In the genomic region with DNA sequence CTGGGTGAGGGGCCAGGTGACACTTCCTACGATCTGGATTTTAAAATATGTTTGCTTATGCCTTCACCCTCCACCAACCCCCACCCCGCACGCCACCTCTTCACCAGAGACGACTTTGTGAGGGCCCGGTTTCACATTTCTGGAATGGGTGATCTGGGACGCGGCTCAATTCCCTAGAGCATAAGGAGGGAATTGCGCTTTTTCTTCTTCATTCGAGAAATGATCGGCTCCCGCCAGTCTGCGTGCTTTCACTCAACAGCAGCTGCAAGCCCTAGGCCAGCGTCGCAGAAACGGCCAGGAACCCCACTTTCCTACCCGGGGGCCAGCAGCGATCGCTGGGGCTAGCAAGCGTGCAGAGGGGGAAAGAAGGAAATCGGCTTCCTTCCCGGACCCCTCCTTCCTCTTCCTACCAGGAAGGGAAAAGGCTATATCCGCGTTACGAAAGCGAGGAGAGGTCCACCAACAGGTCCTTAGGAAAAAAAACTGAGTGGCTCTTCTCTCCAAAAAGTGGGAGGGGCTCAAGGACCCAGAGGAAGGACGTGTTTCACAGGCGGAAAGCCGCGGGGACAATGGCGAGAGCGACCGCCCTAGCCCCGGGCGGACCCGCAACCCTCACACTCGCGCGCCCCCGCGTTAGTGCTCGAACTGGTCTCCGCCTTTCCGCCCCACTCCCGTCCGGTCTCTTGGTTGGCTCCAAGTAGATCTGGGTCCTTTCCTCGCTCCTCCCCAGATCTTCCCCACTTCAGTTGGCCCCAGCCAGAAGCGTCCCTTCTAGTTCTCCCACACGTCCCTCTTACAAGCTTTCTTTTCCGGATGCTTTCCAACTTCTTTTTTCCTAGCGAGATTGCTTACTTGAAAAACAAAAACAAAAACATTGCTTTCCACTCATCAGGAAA, we compare ENCODE assay signal across 1 cellular context.
TF ChIP-seq lines count a peak whose summit lies in the region.

No MANE protein-coding gene starts in this region.

TF ChIP-seq in H1, 55 proteins besides CTCF, POLR2A, EP300 and RAD21:
- TF ChIP-seq TCF12 (IDR thresholded peaks at IDR 0.05; ENCODE audit: low read depth, low read length) (no peak), TAF1 (IDR thresholded peaks at IDR 0.05; ENCODE audit: low read depth, low read length) (peak; percentile 73; the same call in 1 of the 2 replicates), TEAD4 (IDR thresholded peaks at IDR 0.05; ENCODE audit: low read depth, low read length) (no peak), CREB1 (IDR thresholded peaks at IDR 0.05) (no peak), SRF (IDR thresholded peaks at IDR 0.05; ENCODE audit: low read depth, low read length) (no peak), KDM1A (IDR thresholded peaks at IDR 0.05; ENCODE audit: borderline replicate concordance, low read length) (no peak), RBBP5 (IDR thresholded peaks at IDR 0.05; ENCODE audit: borderline replicate concordance, low read depth, low read length) (no peak), CHD1 (IDR thresholded peaks at IDR 0.05; ENCODE audit: low read depth, low read length) (no peak), BACH1 (IDR thresholded peaks at IDR 0.05; ENCODE audit: low read length) (0 out of 2 replicates have a peak, but pooled peaks have one; percentile 50), SP4 (IDR thresholded peaks at IDR 0.05; ENCODE audit: low read length) (no peak), KDM4A (IDR thresholded peaks at IDR 0.05; ENCODE audit: low read depth, low read length, severe bottlenecking) (peak; percentile 13), SIRT6 (IDR thresholded peaks at IDR 0.05; ENCODE audit: low read length) (no peak), POU5F1 (IDR thresholded peaks at IDR 0.05; ENCODE audit: low read depth, low read length) (no peak), POLR2AphosphoS5 (IDR thresholded peaks at IDR 0.05; ENCODE audit: low read depth, low read length) (no peak), CBX5 (IDR thresholded peaks at IDR 0.05; ENCODE audit: low read depth, low read length) (no peak), YY1 (IDR thresholded peaks at IDR 0.05; ENCODE audit: low read depth, low read length) (0 out of 2 replicates have a peak, but pooled peaks have one; percentile 16), KDM5A (IDR thresholded peaks at IDR 0.05; ENCODE audit: low read length) (no peak), FOSL1 (IDR thresholded peaks at IDR 0.05; ENCODE audit: insufficient read depth, low read depth, low read length) (no peak), RXRA (IDR thresholded peaks at IDR 0.05; ENCODE audit: insufficient read depth, low read depth, low read length) (no peak), MAFK (IDR thresholded peaks at IDR 0.05; ENCODE audit: low read depth, low read length) (no peak), TAF7 (optimal IDR thresholded peaks at IDR 0.05; ENCODE audit: borderline replicate concordance, low read depth, low read length) (peak; percentile 18), SIN3A (conservative IDR thresholded peaks at IDR 0.05 in 1 of 2, IDR thresholded peaks at IDR 0.05 in 1 of 2; ENCODE audit: low read depth in 1 of 2, low read length in 2 of 2) (no peak), SIX5 (IDR thresholded peaks at IDR 0.05; ENCODE audit: low read depth, low read length) (no peak), EZH2 (IDR thresholded peaks at IDR 0.05; ENCODE audit: low read depth, low read length, severe bottlenecking) (peak; percentile 9), TBP (IDR thresholded peaks at IDR 0.05; ENCODE audit: low read depth, low read length) (0 out of 2 replicates have a peak, but pooled peaks have one; percentile 37), SP1 (IDR thresholded peaks at IDR 0.05; ENCODE audit: low read depth, low read length) (no peak), BCL11A (IDR thresholded peaks at IDR 0.05; ENCODE audit: low read depth in 2 of 2, low read length in 2 of 2) (no peak), JUND (IDR thresholded peaks at IDR 0.05; ENCODE audit: low read length) (no peak), RFX5 (IDR thresholded peaks at IDR 0.05; ENCODE audit: borderline replicate concordance, low read depth, low read length) (no peak), JUN (IDR thresholded peaks at IDR 0.05; ENCODE audit: low read depth, low read length) (no peak), BRCA1 (IDR thresholded peaks at IDR 0.05; ENCODE audit: low read depth, low read length) (no peak), ZNF274 (IDR thresholded peaks at IDR 0.05; ENCODE audit: borderline replicate concordance, extremely low read depth, low read length) (no peak), NRF1 (IDR thresholded peaks at IDR 0.05; ENCODE audit: low read depth, low read length) (no peak), CBX8 (IDR thresholded peaks at IDR 0.05; ENCODE audit: borderline replicate concordance, low read depth, low read length) (no peak), GTF2F1 (IDR thresholded peaks at IDR 0.05; ENCODE audit: borderline replicate concordance, low read depth, low read length) (no peak), EGR1 (IDR thresholded peaks at IDR 0.05; ENCODE audit: borderline replicate concordance, low read depth, low read length) (no peak), HDAC6 (IDR thresholded peaks at IDR 0.05; ENCODE audit: low read depth, low read length) (no peak), SAP30 (IDR thresholded peaks at IDR 0.05; ENCODE audit: insufficient read depth, insufficient replicate concordance, low read length) (no peak), NANOG (IDR thresholded peaks at IDR 0.05; ENCODE audit: insufficient read depth, low read depth, low read length, poor library complexity, severe bottlenecking) (no peak), SUZ12 (IDR thresholded peaks at IDR 0.05; ENCODE audit: low read length) (no peak), ASH2L (IDR thresholded peaks at IDR 0.05; ENCODE audit: low read length) (no peak), PHF8 (conservative IDR thresholded peaks at IDR 0.05; ENCODE audit: low read depth, low read length) (no peak; the same call in none of the 2 replicates)
- TF ChIP-seq, protein P1, sequence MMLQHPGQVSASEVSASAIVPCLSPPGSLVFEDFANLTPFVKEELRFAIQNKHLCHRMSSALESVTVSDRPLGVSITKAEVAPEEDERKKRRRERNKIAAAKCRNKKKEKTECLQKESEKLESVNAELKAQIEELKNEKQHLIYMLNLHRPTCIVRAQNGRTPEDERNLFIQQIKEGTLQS (IDR thresholded peaks at IDR 0.05; ENCODE audit: insufficient read depth, low read depth, low read length) = no peak
- TF ChIP-seq, protein P2, sequence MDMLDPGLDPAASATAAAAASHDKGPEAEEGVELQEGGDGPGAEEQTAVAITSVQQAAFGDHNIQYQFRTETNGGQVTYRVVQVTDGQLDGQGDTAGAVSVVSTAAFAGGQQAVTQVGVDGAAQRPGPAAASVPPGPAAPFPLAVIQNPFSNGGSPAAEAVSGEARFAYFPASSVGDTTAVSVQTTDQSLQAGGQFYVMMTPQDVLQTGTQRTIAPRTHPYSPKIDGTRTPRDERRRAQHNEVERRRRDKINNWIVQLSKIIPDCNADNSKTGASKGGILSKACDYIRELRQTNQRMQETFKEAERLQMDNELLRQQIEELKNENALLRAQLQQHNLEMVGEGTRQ (IDR thresholded peaks at IDR 0.05; ENCODE audit: low read length) = no peak
- TF ChIP-seq, protein P3, sequence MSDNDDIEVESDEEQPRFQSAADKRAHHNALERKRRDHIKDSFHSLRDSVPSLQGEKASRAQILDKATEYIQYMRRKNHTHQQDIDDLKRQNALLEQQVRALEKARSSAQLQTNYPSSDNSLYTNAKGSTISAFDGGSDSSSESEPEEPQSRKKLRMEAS (IDR thresholded peaks at IDR 0.05) = no peak
- TF ChIP-seq, protein P4, sequence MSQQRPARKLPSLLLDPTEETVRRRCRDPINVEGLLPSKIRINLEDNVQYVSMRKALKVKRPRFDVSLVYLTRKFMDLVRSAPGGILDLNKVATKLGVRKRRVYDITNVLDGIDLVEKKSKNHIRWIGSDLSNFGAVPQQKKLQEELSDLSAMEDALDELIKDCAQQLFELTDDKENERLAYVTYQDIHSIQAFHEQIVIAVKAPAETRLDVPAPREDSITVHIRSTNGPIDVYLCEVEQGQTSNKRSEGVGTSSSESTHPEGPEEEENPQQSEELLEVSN (IDR thresholded peaks at IDR 0.05) = peak; percentile 45
- TF ChIP-seq, protein P5, sequence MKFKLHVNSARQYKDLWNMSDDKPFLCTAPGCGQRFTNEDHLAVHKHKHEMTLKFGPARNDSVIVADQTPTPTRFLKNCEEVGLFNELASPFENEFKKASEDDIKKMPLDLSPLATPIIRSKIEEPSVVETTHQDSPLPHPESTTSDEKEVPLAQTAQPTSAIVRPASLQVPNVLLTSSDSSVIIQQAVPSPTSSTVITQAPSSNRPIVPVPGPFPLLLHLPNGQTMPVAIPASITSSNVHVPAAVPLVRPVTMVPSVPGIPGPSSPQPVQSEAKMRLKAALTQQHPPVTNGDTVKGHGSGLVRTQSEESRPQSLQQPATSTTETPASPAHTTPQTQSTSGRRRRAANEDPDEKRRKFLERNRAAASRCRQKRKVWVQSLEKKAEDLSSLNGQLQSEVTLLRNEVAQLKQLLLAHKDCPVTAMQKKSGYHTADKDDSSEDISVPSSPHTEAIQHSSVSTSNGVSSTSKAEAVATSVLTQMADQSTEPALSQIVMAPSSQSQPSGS (IDR thresholded peaks at IDR 0.05; ENCODE audit: low read length) = no peak
- TF ChIP-seq, protein P6, sequence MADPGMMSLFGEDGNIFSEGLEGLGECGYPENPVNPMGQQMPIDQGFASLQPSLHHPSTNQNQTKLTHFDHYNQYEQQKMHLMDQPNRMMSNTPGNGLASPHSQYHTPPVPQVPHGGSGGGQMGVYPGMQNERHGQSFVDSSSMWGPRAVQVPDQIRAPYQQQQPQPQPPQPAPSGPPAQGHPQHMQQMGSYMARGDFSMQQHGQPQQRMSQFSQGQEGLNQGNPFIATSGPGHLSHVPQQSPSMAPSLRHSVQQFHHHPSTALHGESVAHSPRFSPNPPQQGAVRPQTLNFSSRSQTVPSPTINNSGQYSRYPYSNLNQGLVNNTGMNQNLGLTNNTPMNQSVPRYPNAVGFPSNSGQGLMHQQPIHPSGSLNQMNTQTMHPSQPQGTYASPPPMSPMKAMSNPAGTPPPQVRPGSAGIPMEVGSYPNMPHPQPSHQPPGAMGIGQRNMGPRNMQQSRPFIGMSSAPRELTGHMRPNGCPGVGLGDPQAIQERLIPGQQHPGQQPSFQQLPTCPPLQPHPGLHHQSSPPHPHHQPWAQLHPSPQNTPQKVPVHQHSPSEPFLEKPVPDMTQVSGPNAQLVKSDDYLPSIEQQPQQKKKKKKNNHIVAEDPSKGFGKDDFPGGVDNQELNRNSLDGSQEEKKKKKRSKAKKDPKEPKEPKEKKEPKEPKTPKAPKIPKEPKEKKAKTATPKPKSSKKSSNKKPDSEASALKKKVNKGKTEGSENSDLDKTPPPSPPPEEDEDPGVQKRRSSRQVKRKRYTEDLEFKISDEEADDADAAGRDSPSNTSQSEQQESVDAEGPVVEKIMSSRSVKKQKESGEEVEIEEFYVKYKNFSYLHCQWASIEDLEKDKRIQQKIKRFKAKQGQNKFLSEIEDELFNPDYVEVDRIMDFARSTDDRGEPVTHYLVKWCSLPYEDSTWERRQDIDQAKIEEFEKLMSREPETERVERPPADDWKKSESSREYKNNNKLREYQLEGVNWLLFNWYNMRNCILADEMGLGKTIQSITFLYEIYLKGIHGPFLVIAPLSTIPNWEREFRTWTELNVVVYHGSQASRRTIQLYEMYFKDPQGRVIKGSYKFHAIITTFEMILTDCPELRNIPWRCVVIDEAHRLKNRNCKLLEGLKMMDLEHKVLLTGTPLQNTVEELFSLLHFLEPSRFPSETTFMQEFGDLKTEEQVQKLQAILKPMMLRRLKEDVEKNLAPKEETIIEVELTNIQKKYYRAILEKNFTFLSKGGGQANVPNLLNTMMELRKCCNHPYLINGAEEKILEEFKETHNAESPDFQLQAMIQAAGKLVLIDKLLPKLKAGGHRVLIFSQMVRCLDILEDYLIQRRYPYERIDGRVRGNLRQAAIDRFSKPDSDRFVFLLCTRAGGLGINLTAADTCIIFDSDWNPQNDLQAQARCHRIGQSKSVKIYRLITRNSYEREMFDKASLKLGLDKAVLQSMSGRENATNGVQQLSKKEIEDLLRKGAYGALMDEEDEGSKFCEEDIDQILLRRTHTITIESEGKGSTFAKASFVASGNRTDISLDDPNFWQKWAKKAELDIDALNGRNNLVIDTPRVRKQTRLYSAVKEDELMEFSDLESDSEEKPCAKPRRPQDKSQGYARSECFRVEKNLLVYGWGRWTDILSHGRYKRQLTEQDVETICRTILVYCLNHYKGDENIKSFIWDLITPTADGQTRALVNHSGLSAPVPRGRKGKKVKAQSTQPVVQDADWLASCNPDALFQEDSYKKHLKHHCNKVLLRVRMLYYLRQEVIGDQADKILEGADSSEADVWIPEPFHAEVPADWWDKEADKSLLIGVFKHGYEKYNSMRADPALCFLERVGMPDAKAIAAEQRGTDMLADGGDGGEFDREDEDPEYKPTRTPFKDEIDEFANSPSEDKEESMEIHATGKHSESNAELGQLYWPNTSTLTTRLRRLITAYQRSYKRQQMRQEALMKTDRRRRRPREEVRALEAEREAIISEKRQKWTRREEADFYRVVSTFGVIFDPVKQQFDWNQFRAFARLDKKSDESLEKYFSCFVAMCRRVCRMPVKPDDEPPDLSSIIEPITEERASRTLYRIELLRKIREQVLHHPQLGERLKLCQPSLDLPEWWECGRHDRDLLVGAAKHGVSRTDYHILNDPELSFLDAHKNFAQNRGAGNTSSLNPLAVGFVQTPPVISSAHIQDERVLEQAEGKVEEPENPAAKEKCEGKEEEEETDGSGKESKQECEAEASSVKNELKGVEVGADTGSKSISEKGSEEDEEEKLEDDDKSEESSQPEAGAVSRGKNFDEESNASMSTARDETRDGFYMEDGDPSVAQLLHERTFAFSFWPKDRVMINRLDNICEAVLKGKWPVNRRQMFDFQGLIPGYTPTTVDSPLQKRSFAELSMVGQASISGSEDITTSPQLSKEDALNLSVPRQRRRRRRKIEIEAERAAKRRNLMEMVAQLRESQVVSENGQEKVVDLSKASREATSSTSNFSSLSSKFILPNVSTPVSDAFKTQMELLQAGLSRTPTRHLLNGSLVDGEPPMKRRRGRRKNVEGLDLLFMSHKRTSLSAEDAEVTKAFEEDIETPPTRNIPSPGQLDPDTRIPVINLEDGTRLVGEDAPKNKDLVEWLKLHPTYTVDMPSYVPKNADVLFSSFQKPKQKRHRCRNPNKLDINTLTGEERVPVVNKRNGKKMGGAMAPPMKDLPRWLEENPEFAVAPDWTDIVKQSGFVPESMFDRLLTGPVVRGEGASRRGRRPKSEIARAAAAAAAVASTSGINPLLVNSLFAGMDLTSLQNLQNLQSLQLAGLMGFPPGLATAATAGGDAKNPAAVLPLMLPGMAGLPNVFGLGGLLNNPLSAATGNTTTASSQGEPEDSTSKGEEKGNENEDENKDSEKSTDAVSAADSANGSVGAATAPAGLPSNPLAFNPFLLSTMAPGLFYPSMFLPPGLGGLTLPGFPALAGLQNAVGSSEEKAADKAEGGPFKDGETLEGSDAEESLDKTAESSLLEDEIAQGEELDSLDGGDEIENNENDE (IDR thresholded peaks at IDR 0.05; ENCODE audit: insufficient replicate concordance, low read length) = no peak
